12 cellular contexts compared by ENCODE assay signal in the genomic region with DNA sequence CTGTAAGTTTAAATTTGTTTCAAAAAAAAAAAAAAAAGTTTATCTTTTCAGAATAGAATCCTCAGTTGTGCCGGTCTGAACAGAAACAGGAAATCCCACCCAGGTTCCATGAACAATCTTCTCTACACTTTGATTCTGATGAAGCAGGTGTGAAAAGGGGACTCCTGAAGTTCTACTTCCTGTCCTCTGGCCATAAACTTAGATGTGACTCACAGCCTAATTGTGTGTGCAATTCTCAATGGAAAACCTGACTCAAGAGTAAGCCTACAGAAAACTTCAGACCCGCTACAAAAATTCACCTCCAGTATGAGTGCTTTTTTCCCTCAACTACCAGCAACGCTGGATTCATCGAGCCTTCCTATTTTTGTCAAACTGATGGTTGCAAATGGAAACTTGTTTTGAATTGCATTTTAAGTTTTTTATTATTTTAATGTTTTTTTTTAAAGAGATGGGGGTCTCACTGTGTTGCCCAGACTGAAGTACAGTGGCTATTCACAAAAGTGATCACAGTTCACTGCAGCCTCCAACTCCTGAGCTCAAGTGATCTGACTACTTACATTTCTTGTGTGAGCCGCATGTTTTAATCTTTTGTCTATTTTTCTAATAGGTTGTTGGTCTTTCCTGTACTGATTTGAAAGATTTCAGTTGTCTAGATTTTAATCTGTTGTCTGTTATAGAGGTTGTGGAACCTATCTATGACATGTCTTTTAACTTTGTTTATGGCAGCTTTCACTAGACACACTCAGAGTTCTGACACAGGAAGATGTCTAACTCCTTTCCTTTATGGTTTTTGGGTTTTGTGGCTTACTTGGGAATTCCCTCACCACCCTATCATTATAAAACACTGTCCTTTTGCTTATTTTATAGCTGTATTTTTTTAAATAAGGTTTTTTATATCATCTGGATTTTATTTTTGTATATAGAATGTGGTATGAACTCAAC. TPM values are rescaled to one million over a fixed set of nuclear protein-coding genes. Genes with fewer than 3 reads are reported as not detected.
A peak's percentile ranks its signal among the peaks of the same experiment; 100 is the strongest.
DNase-seq lines count a peak whose midpoint lies in the region; ATAC-seq and TF ChIP-seq lines count a peak whose summit lies in the region.
"Had no signal": no experiment of that assay in that cellular context is flagged by ENCODE, and none has a peak within 500 bp of the region (broad histone marks: within the 10 kb centered on the region; RNA-seq: fewer than 3 reads in every experiment).

No MANE protein-coding gene starts in this region.

- TF ChIP-seq CTCF in MCF 10A (IDR thresholded peaks at IDR 0.05; ENCODE audit: unreplicated experiment) (no peak), breast epithelium (IDR thresholded peaks at IDR 0.05) (no peak), RWPE1 (conservative IDR thresholded peaks at IDR 0.05; ENCODE audit: low read depth) (no peak), upper lobe of left lung (IDR thresholded peaks at IDR 0.05) (no peak), left lung (IDR thresholded peaks at IDR 0.05) (no peak)

- ATAC-seq in central memory CD8-positive, alpha-beta T cell (replicated peaks; ENCODE audit: extremely low read depth, poor library complexity, severe bottlenecking), result peak; percentile 93
- ATAC-seq in stimulated activated naive CD8-positive, alpha-beta T cell treated with anti-CD3 and anti-CD28 coated beads, Interleukin-15, Interleukin-2, amounts not matched to agents 100 U/mL and 50 U/mL, for 24 hours, result peak; percentile 86
- no peak for ATAC-seq in upper lobe of left lung (ENCODE audit: low FRiP score in 2 of 2)
- no peak for ATAC-seq in aorta (ENCODE audit: low FRiP score)
- no peak for ATAC-seq in left lung
- ATAC-seq: right lobe of liver had no signal

- 66 to 74% methylated on average over 5 of the region's 5 CpGs for WGBS in upper lobe of left lung, 2 donors
- WGBS in aorta, 2 donors, result 85 to 90% methylated on average over 5 of the region's 5 CpGs

- intact Hi-C loops in MCF 10A (cut with micrococcal nuclease) (no loop called here), breast epithelium (cut with DNase I; ENCODE audit: low total_unique reads) (no loop called here), aorta (cut with DNase I) (no loop called here), left lung (cut with DNase I) (no loop called here)

- no peaks in the 10 kb centered on the region for H3K9me3 ChIP-seq in breast epithelium
- no peaks in the 10 kb centered on the region for H3K9me3 ChIP-seq in upper lobe of left lung
- H3K9me3 ChIP-seq in aorta (ENCODE audit: control insufficient read depth, low read length), result no peaks in the 10 kb centered on the region
- H3K9me3 ChIP-seq in left lung, result no peaks in the 10 kb centered on the region
- H3K9me3 ChIP-seq: ascending aorta, BLaER1, right lobe of liver, tibial artery had no signal

- peaks cover 49% of the 10 kb centered on the region for H3K36me3 Mint-ChIP-seq in MCF 10A (ENCODE audit: insufficient read depth, unreplicated experiment)
- peaks cover 34% of the 10 kb centered on the region for H3K36me3 Mint-ChIP-seq in central memory CD8-positive, alpha-beta T cell (ENCODE audit: insufficient read depth)

- H3K27me3 ChIP-seq in breast epithelium (no peaks in the 10 kb centered on the region), upper lobe of left lung (no peaks in the 10 kb centered on the region), aorta (ENCODE audit: control insufficient read depth in 1 of 2, insufficient read depth in 2 of 2, low read length in 1 of 2) (no peaks in the 10 kb centered on the region), left lung (no peaks in the 10 kb centered on the region)
- H3K27me3 ChIP-seq: ascending aorta, BLaER1, right lobe of liver, tibial artery had no signal

- TF ChIP-seq POLR2A in breast epithelium (IDR thresholded peaks at IDR 0.05), result no peak
- no peak for TF ChIP-seq POLR2A in upper lobe of left lung (IDR thresholded peaks at IDR 0.05)

- no peak for TF ChIP-seq EP300 in upper lobe of left lung (IDR thresholded peaks at IDR 0.05)

- H3K4me1 ChIP-seq in breast epithelium (no peaks in the 10 kb centered on the region), upper lobe of left lung (no peaks in the 10 kb centered on the region), aorta (ENCODE audit: control insufficient read depth in 1 of 2, insufficient read depth in 2 of 2, low read length in 2 of 2) (no peaks in the 10 kb centered on the region), left lung (no peaks in the 10 kb centered on the region)
- H3K4me1 ChIP-seq: ascending aorta, BLaER1, right lobe of liver, tibial artery had no signal

- H3K4me3 Mint-ChIP-seq in MCF 10A (ENCODE audit: unreplicated experiment), result no peak overlapping the region
- H3K4me3 Mint-ChIP-seq in central memory CD8-positive, alpha-beta T cell, result peak overlapping the region; percentile 29

- DNase-seq in MCF 10A (ENCODE audit: unreplicated experiment) (peak; percentile 38), breast epithelium (ENCODE audit: low spot score in 2 of 2) (no peak), RWPE1 (ENCODE audit: low spot score) (peak; percentile 17), upper lobe of left lung (no peak), aorta (no peak), left lung (no peak)
- DNase-seq in central memory CD8-positive, alpha-beta T cell (ENCODE audit: low spot score in 2 of 2), result no peak
- peak; percentile 26 for DNase-seq in stimulated activated naive CD8-positive, alpha-beta T cell treated with anti-CD3 and anti-CD28 coated beads, Interleukin-15, Interleukin-2, amounts not matched to agents 100 U/mL and 50 U/mL, for 24 hours
- DNase-seq: right lobe of liver, tibial artery had no signal

- BruUV-seq in MCF 10A (replicated peaks; lab: Mats Ljungman, UMichigan), result no TSS peak

- H3K36me3 ChIP-seq in breast epithelium (no peaks in the 10 kb centered on the region), upper lobe of left lung (peaks cover 0 to 58% (median 23%) of the 10 kb centered on the region in 4 donors), aorta (ENCODE audit: control insufficient read depth in 1 of 2, insufficient read depth in 2 of 2, low read length in 1 of 2) (peaks cover 5 to 8% of the 10 kb centered on the region in 2 donors), left lung (peaks cover 0 to 37% of the 10 kb centered on the region in 2 donors)

- H3K27me3 Mint-ChIP-seq in MCF 10A (ENCODE audit: insufficient read depth, unreplicated experiment), result no peaks in the 10 kb centered on the region
- H3K27me3 Mint-ChIP-seq in central memory CD8-positive, alpha-beta T cell, result no peaks in the 10 kb centered on the region

- H3K27ac ChIP-seq in breast epithelium (no peak overlapping the region), RWPE1 (no peak overlapping the region), upper lobe of left lung (no peak overlapping the region), aorta (ENCODE audit: low read depth in 1 of 2, low read length in 2 of 2) (no peak overlapping the region), left lung (no peak overlapping the region)
- H3K27ac ChIP-seq: ascending aorta, BLaER1, right lobe of liver, tibial artery had no signal

- H3K4me3 ChIP-seq in breast epithelium (no peak overlapping the region), upper lobe of left lung (no peak overlapping the region), aorta (ENCODE audit: low read length in 2 of 2) (no peak overlapping the region), left lung (no peak overlapping the region)
- H3K4me3 ChIP-seq: ascending aorta, BLaER1, right lobe of liver, tibial artery had no signal

- POLR2A ChIA-PET in MCF 10A (lab: Yijun Ruan, JAX) (interaction anchor here (0.6 to 1.5 kb wide), 3 partner anchors 13 to 67 kb away, joined by 3 to 5 read pairs (median 4); a partner anchor contains a TSS), RWPE1 (lab: Yijun Ruan, JAX; ENCODE audit: low non-redundant PET) (no interaction called here)

- CTCF ChIA-PET in MCF 10A (lab: Yijun Ruan, JAX) (interaction anchor here (0.6 to 2.1 kb wide), 3 partner anchors 11 to 122 kb away, joined by 3 to 10 read pairs (median 3); no protein-coding TSS in a partner anchor), RWPE1 (lab: Yijun Ruan, JAX) (interaction anchor here (0.6 to 0.8 kb wide), 2 partner anchors 49 to 175 kb away, joined by 3 to 7 read pairs; no protein-coding TSS in a partner anchor)

- no peak overlapping the region for H3K27ac Mint-ChIP-seq in MCF 10A (ENCODE audit: low read depth, unreplicated experiment)
- H3K27ac Mint-ChIP-seq in central memory CD8-positive, alpha-beta T cell (ENCODE audit: low read depth), result peak overlapping the region; percentile 89

- no peaks in the 10 kb centered on the region for H3K4me1 Mint-ChIP-seq in MCF 10A (ENCODE audit: insufficient read depth, unreplicated experiment)
- peaks cover 25% of the 10 kb centered on the region for H3K4me1 Mint-ChIP-seq in central memory CD8-positive, alpha-beta T cell

- H3K9me3 Mint-ChIP-seq in MCF 10A (ENCODE audit: unreplicated experiment), result no peaks in the 10 kb centered on the region
- H3K9me3 Mint-ChIP-seq in central memory CD8-positive, alpha-beta T cell, result no peaks in the 10 kb centered on the region

RNA-seq across cellular contexts. Expression of a gene that starts 37.6 kb away (rescaled TPM):
- 6.5 and 6.6 TPM in 2 replicates for total RNA-seq in MCF 10A (2022)
- total RNA-seq in breast epithelium, result 10 to 100 TPM; 14.6 to 28.0 (median 16.1) TPM
- 10 to 100 TPM in 4 of 6 donors, 1 to 10 TPM in 2; 7.6 to 29.3 (median 11.1) TPM for total RNA-seq in upper lobe of left lung
- 10 to 100 TPM; 18.7 to 19.4 TPM for total RNA-seq in aorta
- polyA plus RNA-seq in aorta, result 10 to 100 TPM in 1 of 2 donors, 1 to 10 TPM in 1; 6.0 to 11.5 TPM
- total RNA-seq in left lung, result 1 to 10 TPM; 7.1 to 9.0 TPM

Comparison
In these comparisons a context has a peak if more than half of its experiments do, and no peak if none do; other contexts are left out.
1. DNase-seq: peak in MCF 10A (single experiment), RWPE1 (single experiment) and stimulated activated naive CD8-positive, alpha-beta T cell treated with anti-CD3 and anti-CD28 coated beads, Interleukin-15, Interleukin-2, amounts not matched to agents 100 U/mL and 50 U/mL, for 24 hours (single experiment); none in breast epithelium (0 of 2), central memory CD8-positive, alpha-beta T cell (0 of 2), upper lobe of left lung (0 of 2), aorta (0 of 2) and left lung (0 of 2).
2. ATAC-seq: peak in central memory CD8-positive, alpha-beta T cell (single experiment) and stimulated activated naive CD8-positive, alpha-beta T cell treated with anti-CD3 and anti-CD28 coated beads, Interleukin-15, Interleukin-2, amounts not matched to agents 100 U/mL and 50 U/mL, for 24 hours (single experiment); none in upper lobe of left lung (0 of 2), aorta (single experiment) and left lung (single experiment).